Comparison of ENCODE assay signal across 8 cellular contexts in genomic region chr16:28984619-28985135, GRCh38. TPM values are rescaled to one million over a fixed set of nuclear protein-coding genes. Genes with fewer than 3 reads are reported as not detected.
DNase-seq lines count a peak whose midpoint lies in the region; ATAC-seq and TF ChIP-seq lines count a peak whose summit lies in the region.

LAT (plus strand) TSS chr16:28985052; CDS start chr16:28985418, 366 bp downstream.

- peak; percentile 49 for ATAC-seq in GM19324 (IDR thresholded peaks at IDR 0.05; ENCODE audit: low FRiP score, unreplicated experiment)
- ATAC-seq in HG02798 (IDR thresholded peaks at IDR 0.05; ENCODE audit: poor library complexity, unreplicated experiment): no peak
- no peak for ATAC-seq in GM19455 (IDR thresholded peaks at IDR 0.05; ENCODE audit: unreplicated experiment)
- ATAC-seq in GM18907 (IDR thresholded peaks at IDR 0.05; ENCODE audit: unreplicated experiment): no peak

- H3K27me3 Mint-ChIP-seq in activated naive CD4-positive, alpha-beta T cell treated with anti-CD3 and anti-CD28 coated beads for 36 hours (ENCODE audit: low read depth): no peaks in the 10 kb centered on the region

- CTCF ChIA-PET in activated naive CD4-positive, alpha-beta T cell treated with anti-CD3 and anti-CD28 coated beads for 36 hours (lab: Charles Lee): interaction anchor here (0.5 to 3.3 kb wide), 4 partner anchors 11 to 31 kb away, joined by 3 to 14 read pairs (median 4); partner anchors contain the start of gene SPNS1

- TF ChIP-seq CTCF in GM13976 (IDR thresholded peaks at IDR 0.05; ENCODE audit: borderline replicate concordance, control extremely low read depth, extremely low read depth, insufficient read depth, missing control alignments): no peak

- peak within 1 kb of the TSS; percentile 100 for H3K4me3 Mint-ChIP-seq in activated naive CD4-positive, alpha-beta T cell treated with anti-CD3 and anti-CD28 coated beads for 36 hours

- peak within 1 kb of the TSS; percentile 99 for H3K27ac Mint-ChIP-seq in activated naive CD4-positive, alpha-beta T cell treated with anti-CD3 and anti-CD28 coated beads for 36 hours

- DNase-seq in SW480 (ENCODE audit: low spot score): peak; percentile 85
- DNase-seq in activated naive CD4-positive, alpha-beta T cell treated with anti-CD3 and anti-CD28 coated beads for 36 hours: peak; percentile 84
- peak in 2 of 3 donors; percentile 45 to 66 for DNase-seq in stimulated activated CD4-positive, alpha-beta T cell treated with anti-CD3 and anti-CD28 coated beads, Interleukin-12 subunit alpha, Interleukin-12 subunit beta, amount 100 ng/mL, for 48 hours (ENCODE audit: low read depth in 2 of 3, low spot score in 1 of 3)
- no peak for DNase-seq in GM13976 (ENCODE audit: low spot score)

- peaks cover 44% of the 10 kb centered on the region for H3K4me1 Mint-ChIP-seq in activated naive CD4-positive, alpha-beta T cell treated with anti-CD3 and anti-CD28 coated beads for 36 hours (ENCODE audit: low read depth)

- peaks cover 66% of the 10 kb centered on the region for H3K36me3 Mint-ChIP-seq in activated naive CD4-positive, alpha-beta T cell treated with anti-CD3 and anti-CD28 coated beads for 36 hours (ENCODE audit: low read depth)

- H3K9me3 Mint-ChIP-seq in activated naive CD4-positive, alpha-beta T cell treated with anti-CD3 and anti-CD28 coated beads for 36 hours: peaks cover 11% of the 10 kb centered on the region

- in situ Hi-C loops in GM13976 (cut with MboI; ENCODE audit: low sequenced_read_pairs, unreplicated experiment): no loop called here

- intact Hi-C loops in activated naive CD4-positive, alpha-beta T cell treated with anti-CD3 and anti-CD28 coated beads for 36 hours (cut with micrococcal nuclease): loop anchor here (1.0 kb wide), 2 partner anchors 10 to 34 kb away; partner anchors contain the start of genes NFATC2IP and SPNS1

RNA-seq across cellular contexts. Expression of gene LAT, which starts in this region (rescaled TPM):
- 100 to 1,000 TPM; 122 to 128 TPM for total RNA-seq in activated naive CD4-positive, alpha-beta T cell treated with anti-CD3 and anti-CD28 coated beads for 36 hours
